ENCODE assay signal across 9 cellular contexts in genomic region chr10:7817576-7817975, GRCh38. TPM values are rescaled to one million over a fixed set of nuclear protein-coding genes. Genes with fewer than 3 reads are reported as not detected.
DNase-seq lines count a peak whose midpoint lies in the region; ATAC-seq, FAIRE-seq and TF ChIP-seq lines count a peak whose summit lies in the region.
"Had no signal": no experiment of that assay in that cellular context is flagged by ENCODE, and none has a peak within 500 bp of the region (broad histone marks: within the 10 kb centered on the region; RNA-seq: fewer than 3 reads in every experiment).

No MANE protein-coding gene starts in this region.

- H3K27ac Mint-ChIP-seq in activated CD4-positive, alpha-beta T cell treated with anti-CD3 and anti-CD28 coated beads, Interleukin-2, amount 10 ng/mL, durations not matched to agents 7 days and 5 days: peak overlapping the region; percentile 91
- H3K27ac Mint-ChIP-seq in activated naive CD4-positive, alpha-beta T cell treated with anti-CD3 and anti-CD28 coated beads, Interleukin-2, amount 50 U/mL, for 72 hours: peak overlapping the region; percentile 86 to 91

- no peak for ATAC-seq in activated naive CD4-positive, alpha-beta T cell treated with anti-CD3 and anti-CD28 coated beads, Interleukin-2, amount 50 U/mL, for 72 hours
- no peak for ATAC-seq in GM18868 (IDR thresholded peaks at IDR 0.05; ENCODE audit: unreplicated experiment)
- ATAC-seq in HG03442 (IDR thresholded peaks at IDR 0.05; ENCODE audit: unreplicated experiment): no peak

- H3K27me3 Mint-ChIP-seq in activated CD4-positive, alpha-beta T cell treated with anti-CD3 and anti-CD28 coated beads, Interleukin-2, amount 10 ng/mL, durations not matched to agents 7 days and 5 days: peaks cover 3% of the 10 kb centered on the region

- H3K9ac ChIP-seq in kidney (ENCODE audit: low read length in 2 of 2): peak overlapping the region in 1 of 2 donors; percentile 62

- H3K4me3 ChIP-seq in kidney (ENCODE audit: low read length in 2 of 2) (peak overlapping the region; percentile 76 to 97), testis (peak overlapping the region; percentile 92 to 96)

- H3K36me3 ChIP-seq in kidney (ENCODE audit: control insufficient read depth in 1 of 2, insufficient read depth in 2 of 2, low read length in 2 of 2) (peaks cover 0 to 4% of the 10 kb centered on the region in 2 donors), testis (ENCODE audit: low read depth, missing control alignments) (no peaks in the 10 kb centered on the region)

- TF ChIP-seq CTCF in kidney (IDR thresholded peaks at IDR 0.05; ENCODE audit: borderline replicate concordance, extremely low read depth, insufficient read depth) (no peak), testis (IDR thresholded peaks at IDR 0.05) (no peak)

- POLR2A ChIA-PET in activated CD4-positive, alpha-beta T cell treated with anti-CD3 and anti-CD28 coated beads, Interleukin-2, amount 10 ng/mL, durations not matched to agents 7 days and 5 days (lab: Charles Lee): interaction anchor here (0.7 to 0.9 kb wide), 2 partner anchors 30 to 235 kb away, joined by 3 to 4 read pairs; partner anchors contain the start of genes ATP5F1C and KIN

- H3K9me3 ChIP-seq in kidney (ENCODE audit: control insufficient read depth in 1 of 2, low read length in 2 of 2) (no peaks in the 10 kb centered on the region), testis (no peaks in the 10 kb centered on the region)

- CTCF ChIA-PET in activated CD4-positive, alpha-beta T cell treated with anti-CD3 and anti-CD28 coated beads, Interleukin-2, amount 10 ng/mL, durations not matched to agents 7 days and 5 days (lab: Charles Lee): interaction anchor here (0.9 to 1.9 kb wide), 6 partner anchors 14 to 88 kb away, joined by 3 to 6 read pairs (median 4); partner anchors contain the start of genes ATP5F1C and KIN

- WGBS in testis, 2 donors: 7 to 17% methylated on average over 12 of the region's 12 CpGs

- intact Hi-C loops in kidney (cut with DNase I) (no loop called here), testis (cut with DNase I; ENCODE audit: low total_unique reads) (no loop called here)

- H3K27me3 ChIP-seq in testis: no peaks in the 10 kb centered on the region

- peaks cover 30% of the 10 kb centered on the region for H3K4me1 Mint-ChIP-seq in activated CD4-positive, alpha-beta T cell treated with anti-CD3 and anti-CD28 coated beads, Interleukin-2, amount 10 ng/mL, durations not matched to agents 7 days and 5 days

- no peaks in the 10 kb centered on the region for H3K9me3 Mint-ChIP-seq in activated CD4-positive, alpha-beta T cell treated with anti-CD3 and anti-CD28 coated beads, Interleukin-2, amount 10 ng/mL, durations not matched to agents 7 days and 5 days
- H3K9me3 Mint-ChIP-seq in activated naive CD4-positive, alpha-beta T cell treated with anti-CD3 and anti-CD28 coated beads, Interleukin-2, amount 50 U/mL, for 72 hours: no peaks in the 10 kb centered on the region

- H3K36me3 Mint-ChIP-seq in activated CD4-positive, alpha-beta T cell treated with anti-CD3 and anti-CD28 coated beads, Interleukin-2, amount 10 ng/mL, durations not matched to agents 7 days and 5 days (ENCODE audit: low read depth): peaks cover 5% of the 10 kb centered on the region
- H3K36me3 Mint-ChIP-seq in activated naive CD4-positive, alpha-beta T cell treated with anti-CD3 and anti-CD28 coated beads, Interleukin-2, amount 50 U/mL, for 72 hours: peaks cover 8 to 14% of the 10 kb centered on the region in 2 donors

- no peak for FAIRE-seq in kidney (lab: Jason Lieb, UNC)
- FAIRE-seq: colon had no signal

- H3K4me1 ChIP-seq in kidney (ENCODE audit: control insufficient read depth in 1 of 2, insufficient read depth in 1 of 2, low read depth in 1 of 2, low read length in 2 of 2) (peaks cover 2 to 8% of the 10 kb centered on the region in 2 donors), testis (peaks cover 22% of the 10 kb centered on the region)

- peak overlapping the region; percentile 92 for H3K4me3 Mint-ChIP-seq in activated CD4-positive, alpha-beta T cell treated with anti-CD3 and anti-CD28 coated beads, Interleukin-2, amount 10 ng/mL, durations not matched to agents 7 days and 5 days

- no peak for TF ChIP-seq POLR2A in testis (IDR thresholded peaks at IDR 0.05)

- H3K27ac ChIP-seq in kidney (ENCODE audit: low read depth in 2 of 2, low read length in 2 of 2): no peak overlapping the region
- peak overlapping the region; percentile 80 to 81 for H3K27ac ChIP-seq in testis

- DNase-seq in activated CD4-positive, alpha-beta T cell treated with anti-CD3 and anti-CD28 coated beads, Interleukin-2, amount 10 ng/mL, durations not matched to agents 7 days and 5 days: no peak
- DNase-seq in activated CD4-positive, alpha-beta T cell treated with anti-CD3 and anti-CD28 coated beads, Interleukin-2, amount 50 U/mL, for 1 hour: no peak
- DNase-seq in activated naive CD4-positive, alpha-beta T cell treated with anti-CD3 and anti-CD28 coated beads, Interleukin-2, amount 50 U/mL, for 72 hours (ENCODE audit: low spot score in 2 of 2): no peak
- DNase-seq in kidney: no peak
- DNase-seq in testis: no peak
- DNase-seq in NCI-H345 treated with DMSO at 0.1 percent for 48 hours (lab: John Stamatoyannopoulos, UW; ENCODE audit: unreplicated experiment): no peak

RNA-seq across cellular contexts. Expression of gene TAF3, which starts 0.7 kb away (rescaled TPM):
- 10 to 100 TPM; 13.9 to 16.4 TPM for total RNA-seq in activated CD4-positive, alpha-beta T cell treated with anti-CD3 and anti-CD28 coated beads, Interleukin-2, amount 10 ng/mL, durations not matched to agents 7 days and 5 days
- 10 to 100 TPM; 12.0 to 16.8 TPM for total RNA-seq in activated naive CD4-positive, alpha-beta T cell treated with anti-CD3 and anti-CD28 coated beads, Interleukin-2, amount 50 U/mL, for 72 hours
- total RNA-seq in kidney (8.7 TPM), testis (10 to 100 TPM; 32.8 to 33.0 TPM)
- polyA plus RNA-seq in kidney (ENCODE audit: insufficient read depth, low read depth, low replicate concordance) (4.0 TPM), testis (ENCODE audit: insufficient read depth, low read depth, low replicate concordance) (7.0 TPM)

RNA-seq across cellular contexts. Expression of gene ATP5F1C, which starts 29.6 kb away (rescaled TPM):
- total RNA-seq in activated CD4-positive, alpha-beta T cell treated with anti-CD3 and anti-CD28 coated beads, Interleukin-2, amount 10 ng/mL, durations not matched to agents 7 days and 5 days: 100 to 1,000 TPM; 256 to 286 TPM
- total RNA-seq in activated naive CD4-positive, alpha-beta T cell treated with anti-CD3 and anti-CD28 coated beads, Interleukin-2, amount 50 U/mL, for 72 hours: 100 to 1,000 TPM; 249 to 323 TPM
- total RNA-seq in kidney: 269 TPM
- polyA plus RNA-seq in kidney (ENCODE audit: insufficient read depth, low read depth, low replicate concordance): 695 TPM
- 100 to 1,000 TPM; 246 to 272 TPM for total RNA-seq in testis
- polyA plus RNA-seq in testis (ENCODE audit: insufficient read depth, low read depth, low replicate concordance): 186 TPM

RNA-seq across cellular contexts. Expression of gene KIN, which starts 29.8 kb away (rescaled TPM):
- 10 to 100 TPM; 12.9 to 14.8 TPM for total RNA-seq in activated CD4-positive, alpha-beta T cell treated with anti-CD3 and anti-CD28 coated beads, Interleukin-2, amount 10 ng/mL, durations not matched to agents 7 days and 5 days
- 10 to 100 TPM; 10.8 to 13.2 TPM for total RNA-seq in activated naive CD4-positive, alpha-beta T cell treated with anti-CD3 and anti-CD28 coated beads, Interleukin-2, amount 50 U/mL, for 72 hours
- total RNA-seq in kidney (12.9 TPM), testis (10 to 100 TPM in 1 of 2 donors, 1 to 10 TPM in 1; 9.1 to 10.6 TPM)
- polyA plus RNA-seq in kidney (ENCODE audit: insufficient read depth, low read depth, low replicate concordance) (10.8 TPM), testis (ENCODE audit: insufficient read depth, low read depth, low replicate concordance) (8.3 TPM)

Comparison
In these comparisons a context has a peak if more than half of its experiments do, and no peak if none do; other contexts are left out.
1. H3K27ac ChIP-seq: peak in testis (2 of 2); none in kidney (0 of 2).